8 cellular contexts compared by ENCODE assay signal in genomic region chr4:84967292-84967651, GRCh38. TPM values are rescaled to one million over a fixed set of nuclear protein-coding genes. Genes with fewer than 3 reads are reported as not detected.
DNase-seq lines count a peak whose midpoint lies in the region; ATAC-seq and TF ChIP-seq lines count a peak whose summit lies in the region.

No MANE protein-coding gene starts in this region.

- CTCF ChIA-PET in activated CD4-positive, alpha-beta memory T cell treated with anti-CD3 and anti-CD28 coated beads for 36 hours (lab: Charles Lee), result interaction anchor here (1.1 to 1.6 kb wide), 2 partner anchors 217 to 389 kb away, joined by 4 to 5 read pairs; no protein-coding TSS in a partner anchor

- peak; percentile 33 to 63 (median 55) for ATAC-seq in heart right ventricle
- ATAC-seq in psoas muscle, result peak in 3 of 4 donors; percentile 34 to 64 (median 43)
- no peak for ATAC-seq in HG03095 (IDR thresholded peaks at IDR 0.05; ENCODE audit: unreplicated experiment)
- no peak for ATAC-seq in GM21528 (IDR thresholded peaks at IDR 0.05; ENCODE audit: low FRiP score, unreplicated experiment)
- no peak for ATAC-seq in foreskin keratinocyte

- peaks cover 0 to 49% (median 29%) of the 10 kb centered on the region in 9 donors for H3K4me1 ChIP-seq in heart right ventricle
- H3K4me1 ChIP-seq in psoas muscle, result peaks cover 15% of the 10 kb centered on the region
- H3K4me1 ChIP-seq in foreskin keratinocyte, result peaks cover 10% of the 10 kb centered on the region

- H3K36me3 ChIP-seq in heart right ventricle (no peaks in the 10 kb centered on the region), psoas muscle (ENCODE audit: insufficient read depth in 1 of 2, low read depth in 1 of 2) (no peaks in the 10 kb centered on the region)

- 2 to 3% methylated on average over 4 of the region's 4 CpGs for WGBS in heart right ventricle, 2 donors
- 1 to 2% (median 1%) methylated on average over 4 of the region's 4 CpGs for WGBS in psoas muscle, 3 donors

- POLR2A ChIA-PET in activated CD4-positive, alpha-beta memory T cell treated with anti-CD3 and anti-CD28 coated beads for 36 hours (lab: Charles Lee), result no interaction called here

- H3K9me3 Mint-ChIP-seq in activated CD4-positive, alpha-beta memory T cell treated with anti-CD3 and anti-CD28 coated beads for 36 hours, result no peaks in the 10 kb centered on the region

- no peaks in the 10 kb centered on the region for H3K36me3 Mint-ChIP-seq in activated CD4-positive, alpha-beta memory T cell treated with anti-CD3 and anti-CD28 coated beads for 36 hours

- H3K4me3 ChIP-seq in GM12865 (ENCODE audit: low read depth, low read length) (peak overlapping the region; percentile 54; the same call in 1 of the 2 replicates), heart right ventricle (peak overlapping the region; percentile 66 to 93 (median 84)), psoas muscle (peak overlapping the region; percentile 89)

- intact Hi-C loops in activated CD4-positive, alpha-beta memory T cell treated with anti-CD3 and anti-CD28 coated beads for 36 hours (cut with micrococcal nuclease), result no loop called here
- intact Hi-C loops in heart right ventricle (cut with DNase I) (loop anchor here in 3 of 10 donors (5.0 to 10.0 kb wide), 4 partner anchors 112 to 382 kb away; partner anchors contain the start of gene CDS1 (in 1 of the 3)), psoas muscle (cut with DNase I) (loop anchor here (5.0 to 10.0 kb wide), 2 partner anchors 120 to 122 kb away; no protein-coding TSS in a partner anchor)

- H3K9me3 ChIP-seq in heart right ventricle (no peaks in the 10 kb centered on the region), psoas muscle (no peaks in the 10 kb centered on the region)

- H3K27ac ChIP-seq in heart right ventricle (peak overlapping the region; percentile 72 to 96 (median 92)), psoas muscle (peak overlapping the region; percentile 95), foreskin keratinocyte (no peak overlapping the region)

- peaks cover 27% of the 10 kb centered on the region for H3K27me3 Mint-ChIP-seq in activated CD4-positive, alpha-beta memory T cell treated with anti-CD3 and anti-CD28 coated beads for 36 hours

- no peaks in the 10 kb centered on the region for H3K27me3 ChIP-seq in heart right ventricle
- H3K27me3 ChIP-seq in psoas muscle (ENCODE audit: insufficient read depth in 3 of 3, low read length in 2 of 3), result no peaks in the 10 kb centered on the region
- no peaks in the 10 kb centered on the region for H3K27me3 ChIP-seq in foreskin keratinocyte

- peak overlapping the region; percentile 79 for H3K4me3 Mint-ChIP-seq in activated CD4-positive, alpha-beta memory T cell treated with anti-CD3 and anti-CD28 coated beads for 36 hours

- DNase-seq in GM12865 (ENCODE audit: low read depth) (no peak), heart right ventricle (peak in 1 of 2 donors; percentile 16), psoas muscle (no peak), HuH-7 (ENCODE audit: low spot score) (no peak), foreskin keratinocyte (no peak)
- DNase-seq in activated CD4-positive, alpha-beta memory T cell treated with anti-CD3 and anti-CD28 coated beads for 36 hours, result no peak

- TF ChIP-seq CTCF in GM12865 (IDR thresholded peaks at IDR 0.05; ENCODE audit: insufficient read depth, low read depth, low read length, missing control alignments) (no peak), heart right ventricle (IDR thresholded peaks at IDR 0.05) (no peak), psoas muscle (IDR thresholded peaks at IDR 0.05) (no peak), foreskin keratinocyte (conservative IDR thresholded peaks at IDR 0.05) (no peak)

- H3K4me1 Mint-ChIP-seq in activated CD4-positive, alpha-beta memory T cell treated with anti-CD3 and anti-CD28 coated beads for 36 hours (ENCODE audit: low read depth), result peaks cover 12% of the 10 kb centered on the region

- no peak overlapping the region for H3K27ac Mint-ChIP-seq in activated CD4-positive, alpha-beta memory T cell treated with anti-CD3 and anti-CD28 coated beads for 36 hours

RNA-seq across cellular contexts. Expression of gene WDFY3, which starts 0.8 kb away (rescaled TPM):
- total RNA-seq in activated CD4-positive, alpha-beta memory T cell treated with anti-CD3 and anti-CD28 coated beads for 36 hours, result 1 to 10 TPM; 1.3 to 1.7 TPM
- total RNA-seq in heart right ventricle, result 10 to 100 TPM; 35.2 to 68.9 (median 53.0) TPM
- 1 to 10 TPM; 4.9 to 7.7 TPM for polyA plus RNA-seq in heart right ventricle
- total RNA-seq in psoas muscle, result 10 to 100 TPM; 38.2 to 54.2 (median 49.0) TPM
- 1 to 10 TPM; 3.2 to 10.0 (median 4.4) TPM for polyA plus RNA-seq in psoas muscle
- 37.7 and 46.2 TPM in 2 replicates for total RNA-seq in foreskin keratinocyte
- 3.7 and 4.1 TPM in 2 replicates for polyA plus RNA-seq in foreskin keratinocyte

Comparison
In these comparisons a context has a peak if more than half of its experiments do, and no peak if none do; other contexts are left out.
1. ATAC-seq: peak in heart right ventricle (8 of 8) and psoas muscle (3 of 4); none in HG03095 (single experiment), GM21528 (single experiment) and foreskin keratinocyte (single experiment).
2. RNA of gene WDFY3, which starts 0.8 kb away (total RNA-seq): 35.2 to 68.9 TPM in heart right ventricle, 38.2 to 54.2 TPM in psoas muscle and 37.7 to 46.2 TPM in foreskin keratinocyte; 1.3 to 1.7 TPM in activated CD4-positive, alpha-beta memory T cell treated with anti-CD3 and anti-CD28 coated beads for 36 hours; every median in the first group is over 10 times any median in the second.
3. Peak in every context shown above with its lines, with median percentiles within 50 percentile points of each other: H3K4me3 ChIP-seq.